Comparison of ENCODE assay signal across 15 cellular contexts in the genomic region with DNA sequence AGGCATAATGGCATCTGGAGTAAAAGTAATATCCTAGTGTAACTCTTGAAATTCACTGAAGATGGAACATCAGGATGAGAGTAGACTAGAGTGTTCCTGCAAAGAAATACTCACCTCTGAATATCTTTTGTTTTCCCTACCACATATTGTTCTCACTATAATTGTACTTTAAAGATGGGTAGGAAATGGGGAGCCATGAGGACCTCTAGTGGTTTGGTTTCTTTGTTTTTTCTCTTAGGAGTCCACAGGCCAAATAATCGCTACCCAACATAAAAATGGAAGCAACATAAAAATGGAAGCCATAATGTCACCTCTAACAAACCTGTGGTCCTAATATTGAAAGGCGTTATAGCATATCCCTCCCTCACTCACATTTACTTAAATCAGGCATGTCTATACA.
A peak's percentile ranks its signal among the peaks of the same experiment; 100 is the strongest.
DNase-seq lines count a peak whose midpoint lies in the region; ATAC-seq and TF ChIP-seq lines count a peak whose summit lies in the region.
"Had no signal": no experiment of that assay in that cellular context is flagged by ENCODE, and none has a peak within 500 bp of the region (broad histone marks: within the 10 kb centered on the region; RNA-seq: fewer than 3 reads in every experiment).

No MANE protein-coding gene starts in this region.

- H3K27ac ChIP-seq in mammary epithelial cell (ENCODE audit: insufficient read depth, low read depth, low read length) = no peak overlapping the region
- H3K27ac ChIP-seq: lower lobe of right lung had no signal

- H3K4me3 Mint-ChIP-seq in MCF 10A (ENCODE audit: unreplicated experiment) = no peak overlapping the region
- no peak overlapping the region for H3K4me3 Mint-ChIP-seq in WTC11
- H3K4me3 Mint-ChIP-seq: activated CD8-positive, alpha-beta T cell treated with anti-CD3 and anti-CD28 coated beads, Interleukin-2, amount 10 ng/mL, durations not matched to agents 7 days and 5 days; effector memory CD8-positive, alpha-beta T cell; natural killer cell treated with Interleukin-12 subunit alpha and Interleukin-12 subunit beta and Interleukin-15 and Interleukin-18, amount 100 ng/mL, for 72 hours had no signal

- TF ChIP-seq CTCF in MCF 10A (IDR thresholded peaks at IDR 0.05; ENCODE audit: unreplicated experiment) (peak; percentile 31), mammary epithelial cell (conservative IDR thresholded peaks at IDR 0.05 in 1 of 2, IDR thresholded peaks at IDR 0.05 in 1 of 2; ENCODE audit: extremely low read depth in 1 of 2, insufficient read depth in 1 of 2, low read depth in 1 of 2, low read length in 2 of 2) (no peak), NB4 (IDR thresholded peaks at IDR 0.05; ENCODE audit: low read depth, low read length) (peak; percentile 4), WTC11 (IDR thresholded peaks at IDR 0.05) (0 out of 2 replicates have a peak, but pooled peaks have one; percentile 15), retinal pigment epithelial cell (conservative IDR thresholded peaks at IDR 0.05; ENCODE audit: low read depth, low read length) (peak; percentile 41)

- POLR2A ChIA-PET in MCF 10A (lab: Yijun Ruan, JAX) (no interaction called here), WTC11 (lab: Charles Lee) (interaction anchor here (0.5 kb wide), 1 partner anchor 53 kb away, joined by 3 read pairs; no protein-coding TSS in a partner anchor)

- dilution Hi-C loops in mammary epithelial cell (cut with HindIII; ENCODE audit: low sequenced_read_pairs) = no loop called here

- no peak overlapping the region for H3K4me3 ChIP-seq in mammary epithelial cell (replicated peaks in 1 of 3; ENCODE audit: insufficient read depth in 1 of 3, low read depth in 2 of 3, low read length in 3 of 3)
- no peak overlapping the region for H3K4me3 ChIP-seq in NB4 (ENCODE audit: low read depth, low read length)
- H3K4me3 ChIP-seq in retinal pigment epithelial cell (ENCODE audit: low read length) = no peak overlapping the region
- H3K4me3 ChIP-seq: lower lobe of right lung, MG63 had no signal

- CTCF ChIA-PET in MCF 10A (lab: Yijun Ruan, JAX) (interaction anchor here (0.6 to 1.3 kb wide), 5 partner anchors 240 to 614 kb away, joined by 3 to 19 read pairs (median 4); no protein-coding TSS in a partner anchor), mammary epithelial cell (lab: Charles Lee; ENCODE audit: low non-redundant PET) (no interaction called here), WTC11 (lab: Charles Lee) (no interaction called here)

- H3K27me3 Mint-ChIP-seq in MCF 10A (ENCODE audit: insufficient read depth, unreplicated experiment) (no peaks in the 10 kb centered on the region), WTC11 (ENCODE audit: low read depth) (no peaks in the 10 kb centered on the region)
- H3K27me3 Mint-ChIP-seq: effector memory CD8-positive, alpha-beta T cell; natural killer cell treated with Interleukin-12 subunit alpha and Interleukin-12 subunit beta and Interleukin-15 and Interleukin-18, amount 100 ng/mL, for 72 hours had no signal

- no peak overlapping the region for H3K27ac Mint-ChIP-seq in MCF 10A (ENCODE audit: low read depth, unreplicated experiment)
- H3K27ac Mint-ChIP-seq in WTC11 = no peak overlapping the region
- H3K27ac Mint-ChIP-seq: activated CD8-positive, alpha-beta T cell treated with anti-CD3 and anti-CD28 coated beads, Interleukin-2, amount 10 ng/mL, durations not matched to agents 7 days and 5 days; effector memory CD8-positive, alpha-beta T cell; natural killer cell treated with Interleukin-12 subunit alpha and Interleukin-12 subunit beta and Interleukin-15 and Interleukin-18, amount 100 ng/mL, for 72 hours had no signal

- H3K9me3 Mint-ChIP-seq in MCF 10A (ENCODE audit: unreplicated experiment) (peaks cover 7% of the 10 kb centered on the region), WTC11 (peaks cover 11% of the 10 kb centered on the region)

- ATAC-seq in WTC11 (peak; percentile 72), HG03139 (IDR thresholded peaks at IDR 0.05; ENCODE audit: unreplicated experiment) (no peak)
- ATAC-seq: activated CD8-positive, alpha-beta T cell treated with anti-CD3 and anti-CD28 coated beads, Interleukin-2, amount 10 ng/mL, durations not matched to agents 7 days and 5 days; effector memory CD8-positive, alpha-beta T cell; lower lobe of right lung; natural killer cell treated with Interleukin-12 subunit alpha and Interleukin-12 subunit beta and Interleukin-15 and Interleukin-18, amount 100 ng/mL, for 72 hours had no signal

- in situ Hi-C loops in mammary epithelial cell (cut with MboI; ENCODE audit: low sequenced_read_pairs in 2 of 2) = no loop called here

- no peaks in the 10 kb centered on the region for H3K4me1 ChIP-seq in mammary epithelial cell (ENCODE audit: insufficient read depth, low read length)
- H3K4me1 ChIP-seq: lower lobe of right lung had no signal

- BruUV-seq in MCF 10A (replicated peaks; lab: Mats Ljungman, UMichigan) (no TSS peak), mammary epithelial cell (replicated peaks; lab: Mats Ljungman, UMichigan) (no TSS peak)

- DNase-seq in MCF 10A (ENCODE audit: unreplicated experiment) = peak; percentile 54
- no peak for DNase-seq in mammary epithelial cell
- DNase-seq in NB4 (ENCODE audit: low read depth) = peak; percentile 20
- DNase-seq in WTC11 (ENCODE audit: low spot score) = no peak
- DNase-seq in retinal pigment epithelial cell (ENCODE audit: low read depth) = no peak
- DNase-seq in SHP77 (lab: John Stamatoyannopoulos, UW) = no peak
- DNase-seq in COLO668 (lab: John Stamatoyannopoulos, UW; ENCODE audit: unreplicated experiment) = no peak
- DNase-seq: activated CD8-positive, alpha-beta T cell treated with anti-CD3 and anti-CD28 coated beads, Interleukin-2, amount 10 ng/mL, durations not matched to agents 7 days and 5 days; central memory CD4-positive, alpha-beta T cell; effector memory CD8-positive, alpha-beta T cell; lower lobe of right lung; MG63; NCI-H2107 had no signal

- H3K27me3 ChIP-seq in mammary epithelial cell (ENCODE audit: insufficient read depth, low read length) = no peaks in the 10 kb centered on the region
- H3K27me3 ChIP-seq: MG63 had no signal

- H4K20me1 ChIP-seq in mammary epithelial cell (ENCODE audit: insufficient read depth, low read length) = no peaks in the 10 kb centered on the region

- no peak overlapping the region for H3K4me2 ChIP-seq in mammary epithelial cell (ENCODE audit: insufficient read depth, low read depth, low read length)

- H3K9me3 ChIP-seq in mammary epithelial cell (replicated peaks; ENCODE audit: insufficient read depth, low read length) = no peaks in the 10 kb centered on the region
- H3K9me3 ChIP-seq: lower lobe of right lung, MG63 had no signal

- no peak overlapping the region for H3K9ac ChIP-seq in mammary epithelial cell (ENCODE audit: insufficient read depth, low read length)

- H3K4me1 Mint-ChIP-seq in MCF 10A (ENCODE audit: insufficient read depth, unreplicated experiment) (no peaks in the 10 kb centered on the region), WTC11 (peaks cover 18% of the 10 kb centered on the region)

- no peak for TF ChIP-seq POLR2A in NB4 (IDR thresholded peaks at IDR 0.05; ENCODE audit: extremely low read depth, insufficient read length)

- H3K79me2 ChIP-seq in mammary epithelial cell (ENCODE audit: insufficient read depth, low read length) = no peaks in the 10 kb centered on the region

- H3K36me3 Mint-ChIP-seq in MCF 10A (ENCODE audit: insufficient read depth, unreplicated experiment) (no peaks in the 10 kb centered on the region), WTC11 (0 out of 2 replicates have a peak, but pooled peaks cover 2% of the 10 kb centered on the region)

- no peaks in the 10 kb centered on the region for H3K36me3 ChIP-seq in mammary epithelial cell (ENCODE audit: insufficient read depth, low read length)
- H3K36me3 ChIP-seq: lower lobe of right lung, MG63 had no signal

- intact Hi-C loops in MCF 10A (cut with micrococcal nuclease) (loop anchor here (1.0 kb wide), 1 partner anchor 251 kb away; no protein-coding TSS in a partner anchor), mammary epithelial cell (cut with micrococcal nuclease) (no loop called here)

- WGBS in mammary epithelial cell (ENCODE audit: low coverage, missing lambda C conversion rate) = 84% methylated on average over 2 of the region's 2 CpGs

- no peak overlapping the region for H2AFZ ChIP-seq in mammary epithelial cell (ENCODE audit: low read depth, low read length)

TF ChIP-seq in WTC11, 78 proteins besides CTCF, POLR2A, EP300 and RAD21 (continues in another document):
- TF ChIP-seq FOXP1 (CRISPR knock-in tag; IDR thresholded peaks at IDR 0.05; ENCODE audit: borderline replicate concordance) = no peak
- TF ChIP-seq FOXK1 (CRISPR knock-in tag; IDR thresholded peaks at IDR 0.05) = no peak
- TF ChIP-seq PRRX2 (CRISPR knock-in tag; IDR thresholded peaks at IDR 0.05) = no peak
- TF ChIP-seq HMGA2 (CRISPR knock-in tag; IDR thresholded peaks at IDR 0.05) = no peak
- TF ChIP-seq, protein P1, sequence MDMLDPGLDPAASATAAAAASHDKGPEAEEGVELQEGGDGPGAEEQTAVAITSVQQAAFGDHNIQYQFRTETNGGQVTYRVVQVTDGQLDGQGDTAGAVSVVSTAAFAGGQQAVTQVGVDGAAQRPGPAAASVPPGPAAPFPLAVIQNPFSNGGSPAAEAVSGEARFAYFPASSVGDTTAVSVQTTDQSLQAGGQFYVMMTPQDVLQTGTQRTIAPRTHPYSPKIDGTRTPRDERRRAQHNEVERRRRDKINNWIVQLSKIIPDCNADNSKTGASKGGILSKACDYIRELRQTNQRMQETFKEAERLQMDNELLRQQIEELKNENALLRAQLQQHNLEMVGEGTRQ (CRISPR knock-in tag; IDR thresholded peaks at IDR 0.05) = no peak
- TF ChIP-seq, protein P2, sequence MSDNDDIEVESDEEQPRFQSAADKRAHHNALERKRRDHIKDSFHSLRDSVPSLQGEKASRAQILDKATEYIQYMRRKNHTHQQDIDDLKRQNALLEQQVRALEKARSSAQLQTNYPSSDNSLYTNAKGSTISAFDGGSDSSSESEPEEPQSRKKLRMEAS (CRISPR knock-in tag; IDR thresholded peaks at IDR 0.05) = no peak
- no peak for TF ChIP-seq ZBTB21 (CRISPR knock-in tag; IDR thresholded peaks at IDR 0.05; ENCODE audit: borderline replicate concordance)
- no peak for TF ChIP-seq NR2C2 (CRISPR knock-in tag; IDR thresholded peaks at IDR 0.05)
- TF ChIP-seq ZNF416 (CRISPR knock-in tag; IDR thresholded peaks at IDR 0.05) = no peak
- TF ChIP-seq CREB1 (CRISPR knock-in tag; IDR thresholded peaks at IDR 0.05) = no peak

Comparison
In these comparisons a context has a peak if more than half of its experiments do, and no peak if none do; other contexts are left out.
1. DNase-seq: peak in MCF 10A (single experiment) and NB4 (single experiment); none in mammary epithelial cell (single experiment), WTC11 (single experiment), retinal pigment epithelial cell (single experiment), SHP77 (0 of 2) and COLO668 (single experiment).
2. CTCF ChIP-seq: peak in MCF 10A (single experiment), NB4 (single experiment), WTC11 (single experiment) and retinal pigment epithelial cell (single experiment); none in mammary epithelial cell (0 of 2).